In genomic region chr1:223462866-223463404, GRCh38 we compare ENCODE assay signal across 7 cellular contexts.
"Had no signal": no experiment of that assay in that cellular context is flagged by ENCODE, and none has a peak within 500 bp of the region (broad histone marks: within the 10 kb centered on the region; RNA-seq: fewer than 3 reads in every experiment).

No MANE protein-coding gene starts in this region.

- H2AFZ ChIP-seq: GM23338 had no signal

- FAIRE-seq: H1, H54, HTR-8/SVneo had no signal

- H3K4me2 ChIP-seq: GM23338 had no signal

- DNase-seq: H9, HCEC 1CT, IMR-90 had no signal

- H3K4me3 ChIP-seq: GM23338 had no signal

- ATAC-seq: GM23338 had no signal
